ENCODE assay signal across 1 cellular context in the genomic region with DNA sequence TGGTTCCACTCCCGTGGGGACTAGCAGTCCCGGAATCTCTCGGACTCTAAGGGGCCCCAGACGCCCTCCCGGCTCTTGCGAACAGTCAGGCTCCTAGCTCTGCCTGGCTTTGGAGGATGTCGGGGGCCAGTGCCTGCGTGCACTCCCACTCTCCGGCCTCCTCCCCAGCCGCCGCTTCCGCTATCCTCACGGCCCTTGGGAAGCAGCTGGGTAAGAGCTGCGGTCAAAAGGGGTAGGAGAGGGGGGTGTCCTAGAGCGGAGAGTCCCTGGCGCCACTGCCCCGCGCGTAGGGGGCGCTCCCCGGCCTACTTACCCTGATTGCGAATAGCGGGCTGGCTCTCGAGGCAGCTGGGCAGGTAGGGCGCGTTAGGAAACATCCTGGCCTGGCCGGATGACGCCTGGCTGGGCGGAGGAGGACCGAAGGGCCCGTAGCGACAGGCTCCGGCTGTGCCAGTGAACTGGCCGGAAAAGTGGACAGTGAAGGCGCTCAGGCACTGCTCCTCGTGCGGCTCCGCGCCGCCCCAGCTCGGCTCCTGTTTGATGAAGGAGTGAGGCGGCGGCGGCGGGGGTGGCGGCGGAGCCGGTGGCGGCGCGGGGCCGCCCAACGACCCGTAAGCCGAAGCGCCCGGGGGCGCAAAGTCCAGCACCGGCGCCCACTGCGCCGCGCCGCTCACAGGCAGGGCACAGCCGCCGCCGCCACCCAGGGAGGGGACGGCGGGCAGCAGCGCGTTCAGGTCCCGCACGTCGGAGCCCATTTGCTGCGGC.
TF ChIP-seq lines count a peak whose summit lies in the region.

No MANE protein-coding gene starts in this region.

TF ChIP-seq in K562, 482 proteins besides CTCF, POLR2A, EP300 and RAD21 (continued from another document and continues in another):
- TF ChIP-seq MYC (IDR thresholded peaks at IDR 0.05; ENCODE audit: low read depth, low read length) (peak; percentile 51; the same call in 1 of the 2 replicates), MYC (CRISPR knock-in tag; IDR thresholded peaks at IDR 0.05; ENCODE audit: borderline replicate concordance, low read depth) (0 out of 2 replicates have a peak, but pooled peaks have one; percentile 16), SP2 (IDR thresholded peaks at IDR 0.05; ENCODE audit: extremely low read depth, low read depth, low read length, poor library complexity, severe bottlenecking) (no peak), CREB1 (IDR thresholded peaks at IDR 0.05) (peak; percentile 48; the same call in 1 of the 2 replicates), CREB1 (CRISPR knock-in tag; IDR thresholded peaks at IDR 0.05) (no peak), NCOA1 (IDR thresholded peaks at IDR 0.05; ENCODE audit: low read depth) (0 out of 2 replicates have a peak, but pooled peaks have one; percentile 42), ZNF766 (CRISPR knock-in tag; conservative IDR thresholded peaks at IDR 0.05) (peak; percentile 68; the same call in 1 of the 2 replicates), E2F3 (CRISPR knock-in tag; IDR thresholded peaks at IDR 0.05) (0 out of 2 replicates have a peak, but pooled peaks have one; percentile 11), SMARCA4 (IDR thresholded peaks at IDR 0.05) (peak; percentile 57; the same call in 1 of the 2 replicates), PURB (CRISPR knock-in tag; IDR thresholded peaks at IDR 0.05; ENCODE audit: low read depth) (no peak), TEAD1 (CRISPR knock-in tag; IDR thresholded peaks at IDR 0.05) (peak in 1 of 2 experiments; percentile 7; a peak in 1 of 4 replicates), FOXP1 (CRISPR knock-in tag; IDR thresholded peaks at IDR 0.05) (no peak), HNRNPLL (IDR thresholded peaks at IDR 0.05; ENCODE audit: low read depth, low read length, poor library complexity, severe bottlenecking) (peak; percentile 59), ATF7 (IDR thresholded peaks at IDR 0.05) (peak; percentile 58; the same call in 1 of the 2 replicates), TOE1 (IDR thresholded peaks at IDR 0.05; ENCODE audit: borderline replicate concordance) (peak; percentile 55; the same call in 1 of the 2 replicates), TOE1 (CRISPR knock-in tag; IDR thresholded peaks at IDR 0.05; ENCODE audit: borderline replicate concordance, low read depth) (no peak), HDAC2 (IDR thresholded peaks at IDR 0.05) (peak; percentile 45; the same call in 1 of the 2 replicates), ZNF408 (CRISPR knock-in tag; IDR thresholded peaks at IDR 0.05; ENCODE audit: low read depth) (no peak), RBBP5 (IDR thresholded peaks at IDR 0.05; ENCODE audit: borderline replicate concordance, insufficient read depth, low read length, poor library complexity, severe bottlenecking) (peak; percentile 79), CBFA2T2 (conservative IDR thresholded peaks at IDR 0.05) (no peak), ZBTB7A (IDR thresholded peaks at IDR 0.05; ENCODE audit: borderline replicate concordance, control insufficient read depth, low read depth, low read length) (peak; percentile 54; the same call in 1 of the 2 replicates), TBP (optimal IDR thresholded peaks at IDR 0.05; ENCODE audit: low read depth, low read length) (peak; percentile 47), FOSL1 (tag; conservative IDR thresholded peaks at IDR 0.05) (0 out of 2 replicates have a peak, but pooled peaks have one; percentile 33), JUND (IDR thresholded peaks at IDR 0.05; ENCODE audit: borderline replicate concordance, low read depth, low read length) (no peak; the same call in 1 of the 2 replicates), JUND (tag; IDR thresholded peaks at IDR 0.05; ENCODE audit: borderline replicate concordance, low read depth, low read length) (peak; percentile 32; the same call in 1 of the 3 replicates)
- TF ChIP-seq, protein P1, sequence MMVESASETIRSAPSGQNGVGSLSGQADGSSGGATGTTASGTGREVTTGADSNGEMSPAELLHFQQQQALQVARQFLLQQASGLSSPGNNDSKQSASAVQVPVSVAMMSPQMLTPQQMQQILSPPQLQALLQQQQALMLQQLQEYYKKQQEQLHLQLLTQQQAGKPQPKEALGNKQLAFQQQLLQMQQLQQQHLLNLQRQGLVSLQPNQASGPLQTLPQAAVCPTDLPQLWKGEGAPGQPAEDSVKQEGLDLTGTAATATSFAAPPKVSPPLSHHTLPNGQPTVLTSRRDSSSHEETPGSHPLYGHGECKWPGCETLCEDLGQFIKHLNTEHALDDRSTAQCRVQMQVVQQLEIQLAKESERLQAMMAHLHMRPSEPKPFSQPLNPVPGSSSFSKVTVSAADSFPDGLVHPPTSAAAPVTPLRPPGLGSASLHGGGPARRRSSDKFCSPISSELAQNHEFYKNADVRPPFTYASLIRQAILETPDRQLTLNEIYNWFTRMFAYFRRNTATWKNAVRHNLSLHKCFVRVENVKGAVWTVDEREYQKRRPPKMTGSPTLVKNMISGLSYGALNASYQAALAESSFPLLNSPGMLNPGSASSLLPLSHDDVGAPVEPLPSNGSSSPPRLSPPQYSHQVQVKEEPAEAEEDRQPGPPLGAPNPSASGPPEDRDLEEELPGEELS (CRISPR knock-in tag; IDR thresholded peaks at IDR 0.05; ENCODE audit: borderline replicate concordance) = 0 out of 2 replicates have a peak, but pooled peaks have one; percentile 42
- TF ChIP-seq, protein P2, sequence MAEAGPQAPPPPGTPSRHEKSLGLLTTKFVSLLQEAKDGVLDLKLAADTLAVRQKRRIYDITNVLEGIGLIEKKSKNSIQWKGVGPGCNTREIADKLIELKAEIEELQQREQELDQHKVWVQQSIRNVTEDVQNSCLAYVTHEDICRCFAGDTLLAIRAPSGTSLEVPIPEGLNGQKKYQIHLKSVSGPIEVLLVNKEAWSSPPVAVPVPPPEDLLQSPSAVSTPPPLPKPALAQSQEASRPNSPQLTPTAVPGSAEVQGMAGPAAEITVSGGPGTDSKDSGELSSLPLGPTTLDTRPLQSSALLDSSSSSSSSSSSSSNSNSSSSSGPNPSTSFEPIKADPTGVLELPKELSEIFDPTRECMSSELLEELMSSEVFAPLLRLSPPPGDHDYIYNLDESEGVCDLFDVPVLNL (CRISPR knock-in tag; IDR thresholded peaks at IDR 0.05; ENCODE audit: low read depth) = no peak
- TF ChIP-seq, protein P3, sequence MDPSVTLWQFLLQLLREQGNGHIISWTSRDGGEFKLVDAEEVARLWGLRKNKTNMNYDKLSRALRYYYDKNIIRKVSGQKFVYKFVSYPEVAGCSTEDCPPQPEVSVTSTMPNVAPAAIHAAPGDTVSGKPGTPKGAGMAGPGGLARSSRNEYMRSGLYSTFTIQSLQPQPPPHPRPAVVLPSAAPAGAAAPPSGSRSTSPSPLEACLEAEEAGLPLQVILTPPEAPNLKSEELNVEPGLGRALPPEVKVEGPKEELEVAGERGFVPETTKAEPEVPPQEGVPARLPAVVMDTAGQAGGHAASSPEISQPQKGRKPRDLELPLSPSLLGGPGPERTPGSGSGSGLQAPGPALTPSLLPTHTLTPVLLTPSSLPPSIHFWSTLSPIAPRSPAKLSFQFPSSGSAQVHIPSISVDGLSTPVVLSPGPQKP (CRISPR knock-in tag; IDR thresholded peaks at IDR 0.05) = no peak
- TF ChIP-seq, protein P4, sequence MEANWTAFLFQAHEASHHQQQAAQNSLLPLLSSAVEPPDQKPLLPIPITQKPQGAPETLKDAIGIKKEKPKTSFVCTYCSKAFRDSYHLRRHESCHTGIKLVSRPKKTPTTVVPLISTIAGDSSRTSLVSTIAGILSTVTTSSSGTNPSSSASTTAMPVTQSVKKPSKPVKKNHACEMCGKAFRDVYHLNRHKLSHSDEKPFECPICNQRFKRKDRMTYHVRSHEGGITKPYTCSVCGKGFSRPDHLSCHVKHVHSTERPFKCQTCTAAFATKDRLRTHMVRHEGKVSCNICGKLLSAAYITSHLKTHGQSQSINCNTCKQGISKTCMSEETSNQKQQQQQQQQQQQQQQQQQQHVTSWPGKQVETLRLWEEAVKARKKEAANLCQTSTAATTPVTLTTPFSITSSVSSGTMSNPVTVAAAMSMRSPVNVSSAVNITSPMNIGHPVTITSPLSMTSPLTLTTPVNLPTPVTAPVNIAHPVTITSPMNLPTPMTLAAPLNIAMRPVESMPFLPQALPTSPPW (CRISPR knock-in tag; IDR thresholded peaks at IDR 0.05) = peak; percentile 96
- TF ChIP-seq, protein P5, sequence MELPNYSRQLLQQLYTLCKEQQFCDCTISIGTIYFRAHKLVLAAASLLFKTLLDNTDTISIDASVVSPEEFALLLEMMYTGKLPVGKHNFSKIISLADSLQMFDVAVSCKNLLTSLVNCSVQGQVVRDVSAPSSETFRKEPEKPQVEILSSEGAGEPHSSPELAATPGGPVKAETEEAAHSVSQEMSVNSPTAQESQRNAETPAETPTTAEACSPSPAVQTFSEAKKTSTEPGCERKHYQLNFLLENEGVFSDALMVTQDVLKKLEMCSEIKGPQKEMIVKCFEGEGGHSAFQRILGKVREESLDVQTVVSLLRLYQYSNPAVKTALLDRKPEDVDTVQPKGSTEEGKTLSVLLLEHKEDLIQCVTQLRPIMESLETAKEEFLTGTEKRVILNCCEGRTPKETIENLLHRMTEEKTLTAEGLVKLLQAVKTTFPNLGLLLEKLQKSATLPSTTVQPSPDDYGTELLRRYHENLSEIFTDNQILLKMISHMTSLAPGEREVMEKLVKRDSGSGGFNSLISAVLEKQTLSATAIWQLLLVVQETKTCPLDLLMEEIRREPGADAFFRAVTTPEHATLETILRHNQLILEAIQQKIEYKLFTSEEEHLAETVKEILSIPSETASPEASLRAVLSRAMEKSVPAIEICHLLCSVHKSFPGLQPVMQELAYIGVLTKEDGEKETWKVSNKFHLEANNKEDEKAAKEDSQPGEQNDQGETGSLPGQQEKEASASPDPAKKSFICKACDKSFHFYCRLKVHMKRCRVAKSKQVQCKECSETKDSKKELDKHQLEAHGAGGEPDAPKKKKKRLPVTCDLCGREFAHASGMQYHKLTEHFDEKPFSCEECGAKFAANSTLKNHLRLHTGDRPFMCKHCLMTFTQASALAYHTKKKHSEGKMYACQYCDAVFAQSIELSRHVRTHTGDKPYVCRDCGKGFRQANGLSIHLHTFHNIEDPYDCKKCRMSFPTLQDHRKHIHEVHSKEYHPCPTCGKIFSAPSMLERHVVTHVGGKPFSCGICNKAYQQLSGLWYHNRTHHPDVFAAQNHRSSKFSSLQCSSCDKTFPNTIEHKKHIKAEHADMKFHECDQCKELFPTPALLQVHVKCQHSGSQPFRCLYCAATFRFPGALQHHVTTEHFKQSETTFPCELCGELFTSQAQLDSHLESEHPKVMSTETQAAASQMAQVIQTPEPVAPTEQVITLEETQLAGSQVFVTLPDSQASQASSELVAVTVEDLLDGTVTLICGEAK (IDR thresholded peaks at IDR 0.05) = no peak
- TF ChIP-seq, protein P5 (CRISPR knock-in tag; IDR thresholded peaks at IDR 0.05) = no peak
- TF ChIP-seq, protein P6, sequence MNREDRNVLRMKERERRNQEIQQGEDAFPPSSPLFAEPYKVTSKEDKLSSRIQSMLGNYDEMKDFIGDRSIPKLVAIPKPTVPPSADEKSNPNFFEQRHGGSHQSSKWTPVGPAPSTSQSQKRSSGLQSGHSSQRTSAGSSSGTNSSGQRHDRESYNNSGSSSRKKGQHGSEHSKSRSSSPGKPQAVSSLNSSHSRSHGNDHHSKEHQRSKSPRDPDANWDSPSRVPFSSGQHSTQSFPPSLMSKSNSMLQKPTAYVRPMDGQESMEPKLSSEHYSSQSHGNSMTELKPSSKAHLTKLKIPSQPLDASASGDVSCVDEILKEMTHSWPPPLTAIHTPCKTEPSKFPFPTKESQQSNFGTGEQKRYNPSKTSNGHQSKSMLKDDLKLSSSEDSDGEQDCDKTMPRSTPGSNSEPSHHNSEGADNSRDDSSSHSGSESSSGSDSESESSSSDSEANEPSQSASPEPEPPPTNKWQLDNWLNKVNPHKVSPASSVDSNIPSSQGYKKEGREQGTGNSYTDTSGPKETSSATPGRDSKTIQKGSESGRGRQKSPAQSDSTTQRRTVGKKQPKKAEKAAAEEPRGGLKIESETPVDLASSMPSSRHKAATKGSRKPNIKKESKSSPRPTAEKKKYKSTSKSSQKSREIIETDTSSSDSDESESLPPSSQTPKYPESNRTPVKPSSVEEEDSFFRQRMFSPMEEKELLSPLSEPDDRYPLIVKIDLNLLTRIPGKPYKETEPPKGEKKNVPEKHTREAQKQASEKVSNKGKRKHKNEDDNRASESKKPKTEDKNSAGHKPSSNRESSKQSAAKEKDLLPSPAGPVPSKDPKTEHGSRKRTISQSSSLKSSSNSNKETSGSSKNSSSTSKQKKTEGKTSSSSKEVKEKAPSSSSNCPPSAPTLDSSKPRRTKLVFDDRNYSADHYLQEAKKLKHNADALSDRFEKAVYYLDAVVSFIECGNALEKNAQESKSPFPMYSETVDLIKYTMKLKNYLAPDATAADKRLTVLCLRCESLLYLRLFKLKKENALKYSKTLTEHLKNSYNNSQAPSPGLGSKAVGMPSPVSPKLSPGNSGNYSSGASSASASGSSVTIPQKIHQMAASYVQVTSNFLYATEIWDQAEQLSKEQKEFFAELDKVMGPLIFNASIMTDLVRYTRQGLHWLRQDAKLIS (CRISPR knock-in tag; IDR thresholded peaks at IDR 0.05) = peak; percentile 66; the same call in 1 of the 2 replicates
